ENCODE assay signal across 24 cellular contexts in the genomic region with DNA sequence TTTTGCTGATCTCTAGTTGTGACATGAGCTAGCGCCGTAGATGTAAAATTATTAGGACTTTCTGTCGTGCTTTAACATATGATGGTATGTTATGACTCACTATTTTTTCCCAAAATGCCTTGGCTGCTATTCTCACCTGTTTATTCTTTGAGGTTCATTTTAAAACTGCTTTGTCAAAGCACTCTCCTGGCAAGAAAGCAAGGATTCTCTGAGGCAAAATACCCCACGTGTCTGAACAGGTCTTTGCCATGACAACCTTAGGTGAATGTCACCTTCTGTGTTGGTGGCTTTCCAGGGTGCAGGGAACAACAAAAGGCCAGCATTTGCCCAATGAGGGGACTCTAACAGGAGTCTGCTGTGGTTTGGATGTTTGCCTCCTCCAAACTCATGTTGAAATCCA. TPM values are rescaled to one million over a fixed set of nuclear protein-coding genes. Genes with fewer than 3 reads are reported as not detected.
"Had no signal": no experiment of that assay in that cellular context is flagged by ENCODE, and none has a peak within 500 bp of the region (broad histone marks: within the 10 kb centered on the region; RNA-seq: fewer than 3 reads in every experiment).

No MANE protein-coding gene starts in this region.

- DNase-seq: activated CD4-positive, alpha-beta T cell treated with anti-CD3 and anti-CD28 coated beads for 1 hour; activated gamma-delta T cell; activated naive CD4-positive, alpha-beta T cell treated with anti-CD3 and anti-CD28 coated beads, Interleukin-2, amount 50 U/mL, for 16 hours; activated naive CD8-positive, alpha-beta T cell treated with anti-CD3 and anti-CD28 coated beads, Interleukin-2, amount 50 U/mL, for 24 hours; activated T-cell treated with anti-CD3 and anti-CD28 coated beads, Interleukin-2, amount 50 U/mL, for 72 hours; body of pancreas; caudate nucleus; dermis blood vessel endothelial cell; effector memory CD4-positive, alpha-beta T cell; foreskin melanocyte; immature natural killer cell; left ventricle myocardium inferior; occipital lobe; small intestine; stimulated activated CD4-positive, alpha-beta T cell treated with anti-CD3 and anti-CD28 coated beads, Interleukin-15, amount 100 ng/mL, for 24 hours; stomach; transverse colon; uterus had no signal

- H3K27me3 ChIP-seq: body of pancreas, hepatocyte, suprapubic skin, transverse colon, uterus had no signal

- H3K27ac ChIP-seq: body of pancreas, hepatocyte, left ventricle myocardium inferior, stomach, suprapubic skin, transverse colon, uterus had no signal

- ATAC-seq: activated naive CD8-positive, alpha-beta T cell treated with anti-CD3 and anti-CD28 coated beads, Interleukin-2, amount 50 U/mL, for 24 hours; activated T-cell treated with anti-CD3 and anti-CD28 coated beads, Interleukin-2, amount 50 U/mL, for 72 hours; body of pancreas; sciatic nerve; stimulated activated memory B cell treated with anti-CD40 and anti-IgM and Interleukin-4, amounts not matched to agents 10 μg/mL and 1 μg/mL and 100 μg/mL, for 72 hours; T-cell had no signal

- FAIRE-seq: small intestine had no signal

- H3K4me1 ChIP-seq: body of pancreas, left ventricle myocardium inferior, stomach, suprapubic skin, transverse colon, uterus had no signal

RNA-seq across cellular contexts. Expression of a gene that starts 30.6 kb away (rescaled TPM):
- polyA plus RNA-seq: immature natural killer cell, neural cell had no signal
